Comparison of ENCODE assay signal across 15 cellular contexts in the genomic region with DNA sequence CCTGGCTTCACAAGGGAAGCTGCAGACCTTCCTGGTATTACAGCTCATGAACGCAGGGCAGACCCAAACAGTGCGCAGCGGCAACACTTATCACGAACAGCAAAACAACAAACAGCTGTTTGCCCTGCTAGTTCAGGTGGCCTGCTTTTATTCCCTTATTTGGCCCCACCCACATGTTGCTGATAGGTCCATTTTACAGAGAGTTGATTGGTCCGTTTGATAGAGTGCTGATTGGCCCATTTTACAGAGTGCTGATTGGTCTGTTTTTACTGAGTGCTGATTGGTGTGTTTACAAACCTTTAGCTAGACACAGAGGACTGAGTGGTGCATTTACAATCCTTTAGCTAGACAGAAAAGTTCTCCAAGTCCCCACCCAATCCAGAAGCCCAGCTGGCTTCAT. TPM values are rescaled to one million over a fixed set of nuclear protein-coding genes. Genes with fewer than 3 reads are reported as not detected.
"Had no signal": no experiment of that assay in that cellular context is flagged by ENCODE, and none has a peak within 500 bp of the region (broad histone marks: within the 10 kb centered on the region; RNA-seq: fewer than 3 reads in every experiment).

No MANE protein-coding gene starts in this region.

RNA-seq across cellular contexts. Expression of a gene that starts 8.9 kb away (rescaled TPM):
- total RNA-seq: activated CD4-positive, alpha-beta memory T cell treated with anti-CD3 and anti-CD28 coated beads for 36 hours; activated CD4-positive, alpha-beta T cell treated with anti-CD3 and anti-CD28 coated beads, Interleukin-2, amount 10 ng/mL, durations not matched to agents 24 days and 14 days; activated CD8-positive, alpha-beta memory T cell treated with anti-CD3 and anti-CD28 coated beads for 36 hours; activated CD8-positive, alpha-beta T cell treated with anti-CD3 and anti-CD28 coated beads for 36 hours; activated naive CD4-positive, alpha-beta T cell treated with anti-CD3 and anti-CD28 coated beads for 36 hours; activated naive CD4-positive, alpha-beta T cell treated with anti-CD3 and anti-CD28 coated beads, Interleukin-2, amount 50 U/mL, for 72 hours; activated naive CD8-positive, alpha-beta T cell treated with anti-CD3 and anti-CD28 coated beads for 36 hours; activated T-cell treated with anti-CD3 and anti-CD28 coated beads, Interleukin-2, amount 50 U/mL, for 4 hours; activated T-helper 1 cell treated with anti-CD3 and anti-CD28 coated beads, Interleukin-12 subunit alpha, Interleukin-12 subunit beta, Interleukin-2, Interleukin-4 antibody, amounts not matched to agents 30 ng/mL and 10 ng/mL and 1 ng/mL, durations not matched to agents 14 hours and 24 hours and 36 hours; activated T-helper 17 cell treated with anti-CD3 and anti-CD28 coated beads, Interleukin-2, amount 50 U/mL, for 72 hours; ascending aorta; bronchial epithelial cell; cardiac muscle cell; T-helper 1 cell treated with Interleukin-12 subunit alpha and Interleukin-12 subunit beta and Interleukin-4 antibody, amounts not matched to agents 30 ng/mL and 1 ng/mL, for 36 hours; T-helper 17 cell had no signal
- polyA plus RNA-seq: cardiac muscle cell had no signal
